In the genomic region with DNA sequence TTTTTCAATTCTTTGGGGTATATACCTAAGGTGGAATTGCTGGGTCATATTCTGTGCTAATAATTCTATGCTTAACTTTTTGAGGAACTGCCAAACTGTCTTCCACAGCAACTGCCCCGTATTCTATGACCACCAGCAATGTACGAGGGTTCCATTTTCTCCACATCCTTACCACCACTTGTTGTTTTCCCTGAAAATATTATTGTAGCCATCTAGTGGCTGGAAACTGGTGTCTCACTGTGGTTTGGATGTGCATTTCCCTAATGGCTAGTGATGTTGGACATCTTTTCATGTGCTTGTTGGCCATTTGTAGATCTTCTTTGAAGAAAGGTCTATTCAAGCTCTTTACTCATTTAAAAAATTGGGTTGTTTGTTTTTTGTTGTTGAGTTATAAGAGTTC, we compare ENCODE assay signal across 16 cellular contexts. TPM values are rescaled to one million over a fixed set of nuclear protein-coding genes. Genes with fewer than 3 reads are reported as not detected.
A peak's percentile ranks its signal among the peaks of the same experiment; 100 is the strongest.
DNase-seq lines count a peak whose midpoint lies in the region; TF ChIP-seq lines count a peak whose summit lies in the region.
"Had no signal": no experiment of that assay in that cellular context is flagged by ENCODE, and none has a peak within 500 bp of the region (broad histone marks: within the 10 kb centered on the region; RNA-seq: fewer than 3 reads in every experiment).

No MANE protein-coding gene starts in this region.

- TF ChIP-seq CTCF in dorsolateral prefrontal cortex (IDR thresholded peaks at IDR 0.05 in 54 of 56, conservative IDR thresholded peaks at IDR 0.05 in 2 of 56; ENCODE audit: low read depth in 1 of 56, partially characterized antibody in 56 of 56) (peak in 44 of 56 donors; percentile 11 to 44 (median 28)), progenitor cell of endocrine pancreas (IDR thresholded peaks at IDR 0.05; ENCODE audit: unreplicated experiment) (peak; percentile 47)

- no peaks in the 10 kb centered on the region for H3K9me3 Mint-ChIP-seq in progenitor cell of endocrine pancreas (ENCODE audit: low read depth)

- no peak overlapping the region for H3K4me3 Mint-ChIP-seq in progenitor cell of endocrine pancreas (ENCODE audit: low read depth)

- intact Hi-C loops in dorsolateral prefrontal cortex (cut with DNase I): no loop called here

- peaks cover 0 to 27% (median 13%) of the 10 kb centered on the region in 45 donors for H3K27me3 ChIP-seq in dorsolateral prefrontal cortex
- H3K27me3 ChIP-seq: thyroid gland had no signal

- peaks cover 33% of the 10 kb centered on the region for H3K27me3 Mint-ChIP-seq in progenitor cell of endocrine pancreas

- H3K4me3 ChIP-seq in dorsolateral prefrontal cortex: no peak overlapping the region
- H3K4me3 ChIP-seq: body of pancreas, left lung, pancreas, thyroid gland had no signal

- no peaks in the 10 kb centered on the region for H3K4me1 Mint-ChIP-seq in progenitor cell of endocrine pancreas (ENCODE audit: low read depth)

- H3K27ac Mint-ChIP-seq in progenitor cell of endocrine pancreas: no peak overlapping the region

- H3K36me3 Mint-ChIP-seq in progenitor cell of endocrine pancreas (ENCODE audit: insufficient read depth): no peaks in the 10 kb centered on the region

- DNase-seq in DMS 273 (lab: John Stamatoyannopoulos, UW; ENCODE audit: unreplicated experiment): peak; percentile 17
- no peak for DNase-seq in DMS 273 treated with DMSO at 0.1 percent for 48 hours (lab: John Stamatoyannopoulos, UW)
- peak; percentile 47 for DNase-seq in MV-4-11 (lab: John Stamatoyannopoulos, UW)
- DNase-seq in dorsolateral prefrontal cortex: no peak
- DNase-seq in progenitor cell of endocrine pancreas (ENCODE audit: low spot score, unreplicated experiment): no peak
- DNase-seq in NCI-H1694 (lab: John Stamatoyannopoulos, UW): no peak
- DNase-seq in amniotic stem cell (lab: John Stamatoyannopoulos, UW): no peak
- DNase-seq in stimulated activated CD4-positive, alpha-beta T cell treated with anti-CD3 and anti-CD28 coated beads, Interleukin-4, amount 100 ng/mL, for 1 hour: no peak
- DNase-seq: activated T-cell treated with anti-CD3 and anti-CD28 coated beads for 4 hours, body of pancreas, foreskin melanocyte, left lung, pancreas, thyroid gland had no signal

- no peak overlapping the region for H3K27ac ChIP-seq in dorsolateral prefrontal cortex
- H3K27ac ChIP-seq: 22Rv1, body of pancreas, KMS-11, left lung, pancreas, thyroid gland had no signal

RNA-seq across cellular contexts. Expression of a gene that starts 30.7 kb away (rescaled TPM):
- 1 to 10 TPM in 42 of 120 experiments, under 1 TPM in 60, not detected in 18; 0.19 to 9.1 (median 0.85) TPM for total RNA-seq in dorsolateral prefrontal cortex
- 5.8 and 11.7 TPM in 2 replicates for total RNA-seq in progenitor cell of endocrine pancreas
- total RNA-seq: body of pancreas had no signal

Comparison
In these comparisons a context has a peak if more than half of its experiments do, and no peak if none do; other contexts are left out.
1. DNase-seq: peak in DMS 273 (single experiment) and MV-4-11 (single experiment); none in DMS 273 treated with DMSO at 0.1 percent for 48 hours (single experiment), dorsolateral prefrontal cortex (0 of 10), progenitor cell of endocrine pancreas (single experiment), NCI-H1694 (single experiment), amniotic stem cell (single experiment) and stimulated activated CD4-positive, alpha-beta T cell treated with anti-CD3 and anti-CD28 coated beads, Interleukin-4, amount 100 ng/mL, for 1 hour (single experiment).